9 cellular contexts compared by ENCODE assay signal in genomic region chr19:17966497-17967257, GRCh38.
DNase-seq lines count a peak whose midpoint lies in the region; ATAC-seq and TF ChIP-seq lines count a peak whose summit lies in the region.
"Had no signal": no experiment of that assay in that cellular context is flagged by ENCODE, and none has a peak within 500 bp of the region (broad histone marks: within the 10 kb centered on the region; RNA-seq: fewer than 3 reads in every experiment).

KCNN1 (plus strand) TSS chr19:17967107; CDS start chr19:17973889, 6,782 bp downstream.

- peak within 1 kb of the TSS; percentile 22 for H3K4me3 ChIP-seq in iPS-11a (ENCODE audit: low read depth, low read length)

- H3K27me3 Mint-ChIP-seq in activated naive CD4-positive, alpha-beta T cell treated with anti-CD3 and anti-CD28 coated beads, Interleukin-2, amount 50 U/mL, for 24 hours = peaks cover 25% of the 10 kb centered on the region
- peaks cover 65% of the 10 kb centered on the region for H3K27me3 Mint-ChIP-seq in stimulated activated naive CD8-positive, alpha-beta T cell treated with anti-CD3 and anti-CD28 coated beads, Interleukin-15, amount 100 ng/mL, for 72 hours

- H3K27ac ChIP-seq in RWPE1 = no peak within 1 kb of the TSS

- peaks cover 11% of the 10 kb centered on the region for H3K4me1 Mint-ChIP-seq in activated naive CD4-positive, alpha-beta T cell treated with anti-CD3 and anti-CD28 coated beads, Interleukin-2, amount 50 U/mL, for 24 hours
- peaks cover 21% of the 10 kb centered on the region for H3K4me1 Mint-ChIP-seq in stimulated activated naive CD8-positive, alpha-beta T cell treated with anti-CD3 and anti-CD28 coated beads, Interleukin-15, amount 100 ng/mL, for 72 hours

- ATAC-seq in stimulated activated naive CD8-positive, alpha-beta T cell treated with anti-CD3 and anti-CD28 coated beads, Interleukin-15, amount 100 ng/mL, for 72 hours = peak; percentile 17

- no peak within 1 kb of the TSS for H3K27ac Mint-ChIP-seq in activated naive CD4-positive, alpha-beta T cell treated with anti-CD3 and anti-CD28 coated beads, Interleukin-2, amount 50 U/mL, for 24 hours
- peak within 1 kb of the TSS in 1 of 2 donors; percentile 80 for H3K27ac Mint-ChIP-seq in stimulated activated naive CD8-positive, alpha-beta T cell treated with anti-CD3 and anti-CD28 coated beads, Interleukin-15, amount 100 ng/mL, for 72 hours

- H3K4me3 Mint-ChIP-seq in activated naive CD4-positive, alpha-beta T cell treated with anti-CD3 and anti-CD28 coated beads, Interleukin-2, amount 50 U/mL, for 24 hours = peak within 1 kb of the TSS; percentile 67
- peak within 1 kb of the TSS; percentile 46 to 63 for H3K4me3 Mint-ChIP-seq in stimulated activated naive CD8-positive, alpha-beta T cell treated with anti-CD3 and anti-CD28 coated beads, Interleukin-15, amount 100 ng/mL, for 72 hours

- TF ChIP-seq CTCF in RWPE1 (conservative IDR thresholded peaks at IDR 0.05; ENCODE audit: low read depth) = no peak

- H3K36me3 Mint-ChIP-seq in activated naive CD4-positive, alpha-beta T cell treated with anti-CD3 and anti-CD28 coated beads, Interleukin-2, amount 50 U/mL, for 24 hours = peaks cover 4% of the 10 kb centered on the region

- POLR2A ChIA-PET in RWPE1 (lab: Yijun Ruan, JAX; ENCODE audit: low non-redundant PET) = no interaction called here

- DNase-seq in activated naive CD4-positive, alpha-beta T cell (lab: John Stamatoyannopoulos, UW) = no peak
- DNase-seq in RWPE1 (ENCODE audit: low spot score) (peak; percentile 47), COLO668 (lab: John Stamatoyannopoulos, UW; ENCODE audit: unreplicated experiment) (no peak), NCI-H774 (lab: John Stamatoyannopoulos, UW) (no peak), NCI-H2171 (lab: John Stamatoyannopoulos, UW) (no peak)
- DNase-seq in stimulated activated naive CD8-positive, alpha-beta T cell treated with anti-CD3 and anti-CD28 coated beads, Interleukin-15, amount 100 ng/mL, for 72 hours = no peak
- DNase-seq: amniotic stem cell had no signal

- H3K9me3 Mint-ChIP-seq in activated naive CD4-positive, alpha-beta T cell treated with anti-CD3 and anti-CD28 coated beads, Interleukin-2, amount 50 U/mL, for 24 hours = no peaks in the 10 kb centered on the region
- H3K9me3 Mint-ChIP-seq in stimulated activated naive CD8-positive, alpha-beta T cell treated with anti-CD3 and anti-CD28 coated beads, Interleukin-15, amount 100 ng/mL, for 72 hours = no peaks in the 10 kb centered on the region

- CTCF ChIA-PET in RWPE1 (lab: Yijun Ruan, JAX) = interaction anchor here (0.6 to 0.7 kb wide), 2 partner anchors 9 to 19 kb away, joined by 4 read pairs; no protein-coding TSS in a partner anchor
